Comparison of ENCODE assay signal across 19 cellular contexts in the genomic region with DNA sequence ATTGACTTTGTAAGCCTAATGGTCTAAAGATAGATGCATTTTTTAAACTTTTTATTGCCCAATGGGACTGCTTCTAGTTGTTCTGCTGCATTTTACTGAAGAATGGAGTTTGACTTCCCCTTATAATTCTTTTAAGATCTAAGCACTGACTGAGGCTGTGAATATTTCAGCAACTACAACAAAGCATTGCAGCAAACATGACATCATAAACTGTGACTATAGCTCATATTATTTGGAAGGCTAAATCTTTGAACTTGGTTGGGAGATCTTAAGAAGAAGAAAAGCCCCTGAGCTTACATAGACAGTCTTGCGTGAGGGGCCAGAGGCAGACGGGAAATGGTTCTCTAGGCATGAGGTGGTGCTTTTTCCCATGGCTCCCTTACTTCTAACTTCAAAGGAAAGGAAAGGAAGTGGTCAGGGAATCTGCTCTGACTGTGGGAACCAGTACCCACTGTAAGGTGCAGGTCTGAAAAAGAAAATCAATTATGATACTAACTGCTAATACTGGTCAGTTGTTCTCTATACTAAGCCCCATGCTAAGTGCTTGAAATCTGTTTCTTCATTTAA. TPM values are rescaled to one million over a fixed set of nuclear protein-coding genes. Genes with fewer than 3 reads are reported as not detected.
DNase-seq lines count a peak whose midpoint lies in the region; ATAC-seq and TF ChIP-seq lines count a peak whose summit lies in the region.
"Had no signal": no experiment of that assay in that cellular context is flagged by ENCODE, and none has a peak within 500 bp of the region (broad histone marks: within the 10 kb centered on the region; RNA-seq: fewer than 3 reads in every experiment).

No MANE protein-coding gene starts in this region.

- no peak overlapping the region for H3K4me3 Mint-ChIP-seq in activated CD4-positive, alpha-beta T cell treated with anti-CD3 and anti-CD28 coated beads, Interleukin-2, amount 10 ng/mL, durations not matched to agents 24 days and 14 days
- H3K4me3 Mint-ChIP-seq in activated CD4-positive, alpha-beta T cell treated with anti-CD3 and anti-CD28 coated beads for 36 hours, result no peak overlapping the region
- no peak overlapping the region for H3K4me3 Mint-ChIP-seq in endothelial cell (ENCODE audit: unreplicated experiment)
- H3K4me3 Mint-ChIP-seq: CD4-positive, CD25-positive, alpha-beta regulatory T cell; GM23338 had no signal

- no peak overlapping the region for H3K4me3 ChIP-seq in tibial artery
- H3K4me3 ChIP-seq: GM23338 had no signal

- TF ChIP-seq CTCF in endothelial cell (IDR thresholded peaks at IDR 0.05; ENCODE audit: unreplicated experiment) (no peak), tibial artery (IDR thresholded peaks at IDR 0.05) (no peak)

- H3K9me3 ChIP-seq in tibial artery, result no peaks in the 10 kb centered on the region

- peaks cover 6 to 17% (median 8%) of the 10 kb centered on the region in 3 donors for H3K36me3 ChIP-seq in tibial artery

- peak overlapping the region; percentile 99 for H3K27ac ChIP-seq in tibial artery
- H3K27ac ChIP-seq: 22Rv1 had no signal

- no peaks in the 10 kb centered on the region for H3K9me3 Mint-ChIP-seq in activated CD4-positive, alpha-beta T cell treated with anti-CD3 and anti-CD28 coated beads, Interleukin-2, amount 10 ng/mL, durations not matched to agents 24 days and 14 days
- H3K9me3 Mint-ChIP-seq in activated CD4-positive, alpha-beta T cell treated with anti-CD3 and anti-CD28 coated beads for 36 hours (ENCODE audit: low read depth), result no peaks in the 10 kb centered on the region
- no peaks in the 10 kb centered on the region for H3K9me3 Mint-ChIP-seq in endothelial cell (ENCODE audit: unreplicated experiment)
- H3K9me3 Mint-ChIP-seq: GM23338 had no signal

- no peaks in the 10 kb centered on the region for H3K36me3 Mint-ChIP-seq in activated CD4-positive, alpha-beta T cell treated with anti-CD3 and anti-CD28 coated beads, Interleukin-2, amount 10 ng/mL, durations not matched to agents 24 days and 14 days (ENCODE audit: low read depth)
- no peaks in the 10 kb centered on the region for H3K36me3 Mint-ChIP-seq in activated CD4-positive, alpha-beta T cell treated with anti-CD3 and anti-CD28 coated beads for 36 hours (ENCODE audit: low read depth)
- H3K36me3 Mint-ChIP-seq in endothelial cell (ENCODE audit: low read depth, unreplicated experiment), result peaks cover 15% of the 10 kb centered on the region
- H3K36me3 Mint-ChIP-seq: CD4-positive, CD25-positive, alpha-beta regulatory T cell had no signal

- peaks cover 0 to 77% (median 28%) of the 10 kb centered on the region in 4 donors for H3K4me1 ChIP-seq in tibial artery

- no peaks in the 10 kb centered on the region for H3K27me3 ChIP-seq in tibial artery

- H3K27ac Mint-ChIP-seq in activated CD4-positive, alpha-beta T cell treated with anti-CD3 and anti-CD28 coated beads, Interleukin-2, amount 10 ng/mL, durations not matched to agents 24 days and 14 days, result no peak overlapping the region
- H3K27ac Mint-ChIP-seq in activated CD4-positive, alpha-beta T cell treated with anti-CD3 and anti-CD28 coated beads for 36 hours, result no peak overlapping the region
- peak overlapping the region; percentile 91 for H3K27ac Mint-ChIP-seq in endothelial cell (ENCODE audit: unreplicated experiment)
- H3K27ac Mint-ChIP-seq: CD4-positive, CD25-positive, alpha-beta regulatory T cell; GM23338 had no signal

- POLR2A ChIA-PET in activated CD4-positive, alpha-beta T cell treated with anti-CD3 and anti-CD28 coated beads for 36 hours (lab: Charles Lee), result no interaction called here

- CTCF ChIA-PET in activated CD4-positive, alpha-beta T cell treated with anti-CD3 and anti-CD28 coated beads for 36 hours (lab: Charles Lee), result interaction anchor here (0.8 to 5.0 kb wide), 4 partner anchors 9 to 71 kb away, joined by 4 to 34 read pairs (median 4); no protein-coding TSS in a partner anchor

- H3K27me3 Mint-ChIP-seq in activated CD4-positive, alpha-beta T cell treated with anti-CD3 and anti-CD28 coated beads, Interleukin-2, amount 10 ng/mL, durations not matched to agents 24 days and 14 days, result peaks cover 60% of the 10 kb centered on the region
- H3K27me3 Mint-ChIP-seq in activated CD4-positive, alpha-beta T cell treated with anti-CD3 and anti-CD28 coated beads for 36 hours, result peaks cover 31% of the 10 kb centered on the region
- peaks cover 2% of the 10 kb centered on the region for H3K27me3 Mint-ChIP-seq in endothelial cell (ENCODE audit: unreplicated experiment)

- no peak for ATAC-seq in activated CD4-positive, alpha-beta T cell treated with anti-CD3 and anti-CD28 coated beads for 36 hours
- ATAC-seq in stimulated activated naive CD8-positive, alpha-beta T cell treated with anti-CD3 and anti-CD28 coated beads, Interleukin-15, Interleukin-2, amounts not matched to agents 100 U/mL and 50 U/mL, for 24 hours, result no peak
- ATAC-seq: GM23338 had no signal

- intact Hi-C loops in activated CD4-positive, alpha-beta T cell treated with anti-CD3 and anti-CD28 coated beads, Interleukin-2, amount 10 ng/mL, durations not matched to agents 24 days and 14 days (cut with micrococcal nuclease), result no loop called here
- intact Hi-C loops in activated CD4-positive, alpha-beta T cell treated with anti-CD3 and anti-CD28 coated beads for 36 hours (cut with DNase I, micrococcal nuclease), result no loop called here
- intact Hi-C loops in tibial artery (cut with DNase I; ENCODE audit: low total_unique reads), result no loop called here

- H3K4me1 Mint-ChIP-seq in activated CD4-positive, alpha-beta T cell treated with anti-CD3 and anti-CD28 coated beads, Interleukin-2, amount 10 ng/mL, durations not matched to agents 24 days and 14 days, result no peaks in the 10 kb centered on the region
- H3K4me1 Mint-ChIP-seq in activated CD4-positive, alpha-beta T cell treated with anti-CD3 and anti-CD28 coated beads for 36 hours, result no peaks in the 10 kb centered on the region
- H3K4me1 Mint-ChIP-seq in endothelial cell (ENCODE audit: unreplicated experiment), result peaks cover 32% of the 10 kb centered on the region

- DNase-seq in activated CD4-positive, alpha-beta T cell treated with anti-CD3 and anti-CD28 coated beads, Interleukin-2, amount 10 ng/mL, durations not matched to agents 24 days and 14 days, result peak; percentile 51
- DNase-seq in activated CD4-positive, alpha-beta T cell treated with anti-CD3 and anti-CD28 coated beads for 36 hours, result no peak
- DNase-seq in HT1080 (ENCODE audit: low read depth) (peak; percentile 55), endothelial cell (ENCODE audit: low spot score) (no peak), tibial artery (no peak), AML-193 (lab: John Stamatoyannopoulos, UW) (no peak), NCI-H146 (lab: John Stamatoyannopoulos, UW) (no peak)
- no peak for DNase-seq in stimulated activated naive CD8-positive, alpha-beta T cell treated with anti-CD3 and anti-CD28 coated beads, Interleukin-15, Interleukin-2, amounts not matched to agents 100 U/mL and 50 U/mL, for 24 hours
- DNase-seq: CD4-positive, CD25-positive, alpha-beta regulatory T cell; COR-L47; GDM1; HCEC 1CT; KG1; NCI-H1105 treated with DMSO at 0.1 percent for 48 hours; NCI-H187; NCI-H345; NCI-H524 treated with DMSO at 0.1 percent for 48 hours had no signal

RNA-seq across cellular contexts. Expression of a gene that starts 14.8 kb away (rescaled TPM):
- total RNA-seq in activated CD4-positive, alpha-beta T cell treated with anti-CD3 and anti-CD28 coated beads, Interleukin-2, amount 10 ng/mL, durations not matched to agents 24 days and 14 days, result not detected in 2 replicates
- total RNA-seq in activated CD4-positive, alpha-beta T cell treated with anti-CD3 and anti-CD28 coated beads for 36 hours, result not detected
- 0.16 and 0.23 TPM in 2 replicates for total RNA-seq in HT1080 (2014; rRNA removed; shearing (Covaris generic))
- 1.0 and 1.2 TPM in 2 replicates for polyA plus RNA-seq in HT1080 (2015; cell fraction: cytosol; rRNA removed)
- 0.26 and 0.74 TPM in 2 replicates for polyA plus RNA-seq in HT1080 (2015; cell fraction: nucleus; rRNA removed)
- 82.7 TPM for total RNA-seq in endothelial cell (ENCODE audit: unreplicated experiment)
- total RNA-seq: CD4-positive, CD25-positive, alpha-beta regulatory T cell had no signal

RNA-seq across cellular contexts. Expression of a gene that starts 26.6 kb away (rescaled TPM):
- 52.5 and 53.7 TPM in 2 replicates for total RNA-seq in activated CD4-positive, alpha-beta T cell treated with anti-CD3 and anti-CD28 coated beads, Interleukin-2, amount 10 ng/mL, durations not matched to agents 24 days and 14 days
- total RNA-seq in activated CD4-positive, alpha-beta T cell treated with anti-CD3 and anti-CD28 coated beads for 36 hours, result 10 to 100 TPM; 54.3 to 67.4 TPM
- 5.0 and 5.3 TPM in 2 replicates for total RNA-seq in HT1080 (2014; rRNA removed; shearing (Covaris generic))
- polyA plus RNA-seq in HT1080 (2015; cell fraction: cytosol; rRNA removed), result 8.5 and 9.9 TPM in 2 replicates
- 9.6 and 10.0 TPM in 2 replicates for polyA plus RNA-seq in HT1080 (2015; cell fraction: nucleus; rRNA removed)
- 26.2 TPM for total RNA-seq in endothelial cell (ENCODE audit: unreplicated experiment)

Comparison
In these comparisons a context has a peak if more than half of its experiments do, and no peak if none do; other contexts are left out.
1. DNase-seq: peak in activated CD4-positive, alpha-beta T cell treated with anti-CD3 and anti-CD28 coated beads, Interleukin-2, amount 10 ng/mL, durations not matched to agents 24 days and 14 days (single experiment) and HT1080 (single experiment); none in activated CD4-positive, alpha-beta T cell treated with anti-CD3 and anti-CD28 coated beads for 36 hours (single experiment), endothelial cell (single experiment), tibial artery (0 of 2), AML-193 (0 of 2), stimulated activated naive CD8-positive, alpha-beta T cell treated with anti-CD3 and anti-CD28 coated beads, Interleukin-15, Interleukin-2, amounts not matched to agents 100 U/mL and 50 U/mL, for 24 hours (single experiment) and NCI-H146 (single experiment).
2. RNA of a gene that starts 14.8 kb away (total RNA-seq): 82.7 TPM in endothelial cell (single experiment); 0.16 to 0.23 TPM in HT1080, not detected in activated CD4-positive, alpha-beta T cell treated with anti-CD3 and anti-CD28 coated beads for 36 hours and not detected in activated CD4-positive, alpha-beta T cell treated with anti-CD3 and anti-CD28 coated beads, Interleukin-2, amount 10 ng/mL, durations not matched to agents 24 days and 14 days; every median in the first group is over 10 times any median in the second.